ENCODE assay signal across 19 cellular contexts in genomic region chr14:72553161-72553560, GRCh38.
"Had no signal": no experiment of that assay in that cellular context is flagged by ENCODE, and none has a peak within 500 bp of the region (broad histone marks: within the 10 kb centered on the region; RNA-seq: fewer than 3 reads in every experiment).

No MANE protein-coding gene starts in this region.

- H3K27me3 ChIP-seq: adrenal gland had no signal

- DNase-seq: activated CD4-positive, alpha-beta T cell treated with anti-CD3 and anti-CD28 coated beads, Interleukin-2, amount 50 U/mL, for 1 hour; activated CD8-positive, alpha-beta memory T cell treated with anti-CD3 and anti-CD28 coated beads, Interleukin-2, amount 50 U/mL, for 4 hours; activated T-cell treated with anti-CD3 and anti-CD28 coated beads, Interleukin-2, amount 50 U/mL, for 24 hours; adrenal gland; cortex of kidney; kidney; left lung; nucleus accumbens; stimulated activated CD4-positive, alpha-beta T cell treated with anti-CD3 and anti-CD28 coated beads, Interleukin-15, amount 100 ng/mL, for 24 hours; stomach; upper lobe of right lung; WERI-Rb-1 had no signal

- H3K4me3 Mint-ChIP-seq: activated naive CD8-positive, alpha-beta T cell; activated T-cell treated with anti-CD3 and anti-CD28 coated beads, Interleukin-2, amount 50 U/mL, for 24 hours; activated T-helper 17 cell treated with anti-CD3 and anti-CD28 coated beads, Interleukin-2, amount 50 U/mL, for 72 hours; stimulated activated memory B cell treated with anti-CD40 and anti-IgM and Interleukin-4, amounts not matched to agents 10 μg/mL and 1 μg/mL and 100 μg/mL, for 72 hours had no signal

- H3K4me3 ChIP-seq: adrenal gland, left lung, smooth muscle cell, stomach, upper lobe of right lung had no signal

- H3K9me3 Mint-ChIP-seq: activated T-cell treated with anti-CD3 and anti-CD28 coated beads, Interleukin-2, amount 50 U/mL, for 24 hours; activated T-helper 17 cell treated with anti-CD3 and anti-CD28 coated beads, Interleukin-2, amount 50 U/mL, for 72 hours; stimulated activated memory B cell treated with anti-CD40 and anti-IgM and Interleukin-4, amounts not matched to agents 10 μg/mL and 1 μg/mL and 100 μg/mL, for 72 hours had no signal

- H3K9me3 ChIP-seq: adrenal gland, left lung, stomach, upper lobe of right lung had no signal

- H3K4me1 Mint-ChIP-seq: activated T-helper 17 cell treated with anti-CD3 and anti-CD28 coated beads, Interleukin-2, amount 50 U/mL, for 72 hours had no signal

- H3K36me3 ChIP-seq: adrenal gland, left lung, stomach, upper lobe of right lung, WERI-Rb-1 had no signal

- H3K36me3 Mint-ChIP-seq: activated naive CD8-positive, alpha-beta T cell; stimulated activated memory B cell treated with anti-CD40 and anti-IgM and Interleukin-4, amounts not matched to agents 10 μg/mL and 1 μg/mL and 100 μg/mL, for 72 hours had no signal

- H3K27me3 Mint-ChIP-seq: stimulated activated memory B cell treated with anti-CD40 and anti-IgM and Interleukin-4, amounts not matched to agents 10 μg/mL and 1 μg/mL and 100 μg/mL, for 72 hours had no signal

- H3K4me1 ChIP-seq: adrenal gland, left lung, stomach, upper lobe of right lung had no signal

- ATAC-seq: activated T-helper 17 cell treated with anti-CD3 and anti-CD28 coated beads, Interleukin-2, amount 50 U/mL, for 72 hours; left lung; sciatic nerve; SK-N-SH treated with all-trans-retinoic acid at 6 μM for 48 hours; stimulated activated memory B cell treated with anti-CD40 and anti-IgM and Interleukin-4, amounts not matched to agents 10 μg/mL and 1 μg/mL and 100 μg/mL, for 72 hours; upper lobe of right lung had no signal

- H3K27ac ChIP-seq: adrenal gland, epithelial cell of prostate, left lung, stomach, upper lobe of right lung, WERI-Rb-1 had no signal

- H3K27ac Mint-ChIP-seq: activated naive CD8-positive, alpha-beta T cell; activated T-cell treated with anti-CD3 and anti-CD28 coated beads, Interleukin-2, amount 50 U/mL, for 24 hours; activated T-helper 17 cell treated with anti-CD3 and anti-CD28 coated beads, Interleukin-2, amount 50 U/mL, for 72 hours; stimulated activated memory B cell treated with anti-CD40 and anti-IgM and Interleukin-4, amounts not matched to agents 10 μg/mL and 1 μg/mL and 100 μg/mL, for 72 hours had no signal
